ENCODE assay signal across 14 cellular contexts in genomic region chr17:6661464-6661848, GRCh38.
"Had no signal": no experiment of that assay in that cellular context is flagged by ENCODE, and none has a peak within 500 bp of the region (broad histone marks: within the 10 kb centered on the region; RNA-seq: fewer than 3 reads in every experiment).

No MANE protein-coding gene starts in this region.

- H3K27ac ChIP-seq: ascending aorta, cardiac muscle cell, coronary artery, gastroesophageal sphincter, left ventricle myocardium inferior, parathyroid adenoma, thyroid gland, uterus had no signal

- H2AFZ ChIP-seq: parathyroid adenoma had no signal

- H3K27me3 ChIP-seq: ascending aorta, thyroid gland, uterus had no signal

- ATAC-seq: activated CD4-positive, CD25-positive, alpha-beta regulatory T cell treated with anti-CD3 and anti-CD28 coated beads, Interleukin-2, amount 50 U/mL, for 24 hours; effector memory CD8-positive, alpha-beta T cell; gastroesophageal sphincter had no signal

- H3K79me2 ChIP-seq: parathyroid adenoma had no signal

- H3K36me3 ChIP-seq: ascending aorta, cardiac muscle cell, gastroesophageal sphincter, left ventricle myocardium inferior, thyroid gland, uterus had no signal

- H3K9ac ChIP-seq: parathyroid adenoma had no signal

- H3K4me1 ChIP-seq: ascending aorta, parathyroid adenoma, thyroid gland, uterus had no signal

- H3K9me3 ChIP-seq: ascending aorta, gastroesophageal sphincter, left ventricle myocardium inferior, thyroid gland, uterus had no signal

- DNase-seq: effector memory CD8-positive, alpha-beta T cell; kidney; left ventricle myocardium inferior; mesendoderm; stimulated activated CD4-positive, alpha-beta T cell treated with anti-CD3 and anti-CD28 coated beads, Interleukin-15, amount 100 ng/mL, for 24 hours; thyroid gland; uterus had no signal

- H3K4me3 Mint-ChIP-seq: neural crest cell had no signal

- H3K4me3 ChIP-seq: ascending aorta, cardiac muscle cell, coronary artery, gastroesophageal sphincter, left ventricle myocardium inferior, thyroid gland, uterus had no signal

- H3K9me3 Mint-ChIP-seq: effector memory CD8-positive, alpha-beta T cell; neural crest cell had no signal
